ENCODE assay signal across 8 cellular contexts in the genomic region with DNA sequence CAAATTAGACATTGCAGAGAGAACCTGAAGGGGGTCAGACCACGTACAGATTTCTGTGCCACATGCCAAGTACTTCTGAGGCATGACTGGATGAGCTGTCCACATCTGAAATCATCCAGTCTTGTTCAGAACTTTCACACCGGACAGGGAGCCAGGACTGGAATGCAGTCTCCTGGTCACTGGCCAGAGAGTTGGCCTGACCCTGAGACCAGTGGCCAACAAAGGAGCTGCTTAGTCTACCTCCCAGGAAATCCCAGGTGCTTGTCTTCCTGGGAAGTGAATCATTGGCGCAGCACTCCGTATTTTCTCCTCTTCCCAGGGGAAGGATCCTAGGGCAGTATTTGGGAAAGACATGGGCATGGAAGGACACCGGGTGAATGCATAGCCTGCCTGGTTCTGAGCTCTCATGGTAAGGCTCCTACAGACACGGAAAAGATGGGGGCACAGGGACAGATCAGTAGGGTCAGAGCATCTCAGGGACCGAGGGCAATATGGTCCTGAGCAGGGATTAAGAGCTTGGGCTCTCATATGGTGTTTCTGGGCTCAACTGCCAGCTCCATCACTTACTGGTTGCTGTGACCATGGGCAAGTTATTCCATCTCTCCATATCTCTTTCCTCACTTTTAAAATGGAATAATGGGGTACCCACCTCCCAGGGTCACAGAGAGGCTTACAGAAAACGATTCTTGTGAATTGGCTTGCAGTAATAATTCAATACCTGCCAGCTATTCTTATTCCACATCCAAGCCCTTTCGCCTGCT. TPM values are rescaled to one million over a fixed set of nuclear protein-coding genes. Genes with fewer than 3 reads are reported as not detected.
DNase-seq lines count a peak whose midpoint lies in the region; ATAC-seq and TF ChIP-seq lines count a peak whose summit lies in the region.

No MANE protein-coding gene starts in this region.

- peak overlapping the region; percentile 89 for H3K27ac Mint-ChIP-seq in progenitor cell of endocrine pancreas

- DNase-seq in NCI-H2107 treated with DMSO at 0.1 percent for 48 hours (lab: John Stamatoyannopoulos, UW; ENCODE audit: unreplicated experiment), result peak; percentile 22
- no peak for DNase-seq in NCI-H2107 (lab: John Stamatoyannopoulos, UW)
- DNase-seq in SJSA1 (ENCODE audit: low read depth in 1 of 2, low spot score in 2 of 2), result no peak
- peak; percentile 54 for DNase-seq in fibroblast of gingiva (ENCODE audit: low read depth)
- DNase-seq in progenitor cell of endocrine pancreas (ENCODE audit: low spot score, unreplicated experiment), result no peak
- no peak for DNase-seq in DMS53 (lab: John Stamatoyannopoulos, UW)

- H3K4me3 Mint-ChIP-seq in progenitor cell of endocrine pancreas (ENCODE audit: low read depth), result peak overlapping the region; percentile 95

- H3K4me1 ChIP-seq in SJSA1 (replicated peaks), result peaks cover 27% of the 10 kb centered on the region

- H3K9me3 Mint-ChIP-seq in progenitor cell of endocrine pancreas (ENCODE audit: low read depth), result no peaks in the 10 kb centered on the region

- TF ChIP-seq CTCF in progenitor cell of endocrine pancreas (IDR thresholded peaks at IDR 0.05; ENCODE audit: unreplicated experiment), result no peak

- H3K4me3 ChIP-seq in SJSA1, result peak overlapping the region; percentile 50

- no peaks in the 10 kb centered on the region for H3K9me3 ChIP-seq in SJSA1 (replicated peaks)

- ATAC-seq in HG03432 (IDR thresholded peaks at IDR 0.05; ENCODE audit: unreplicated experiment) (no peak), GM18520 (IDR thresholded peaks at IDR 0.05; ENCODE audit: unreplicated experiment) (no peak)

- peaks cover 14% of the 10 kb centered on the region for H3K36me3 ChIP-seq in SJSA1

- peaks cover 50% of the 10 kb centered on the region for H3K4me1 Mint-ChIP-seq in progenitor cell of endocrine pancreas (ENCODE audit: low read depth)

- H3K27me3 Mint-ChIP-seq in progenitor cell of endocrine pancreas, result no peaks in the 10 kb centered on the region

- no peak overlapping the region for H3K27ac ChIP-seq in SJSA1

- H3K27me3 ChIP-seq in SJSA1 (replicated peaks), result peaks cover 4% of the 10 kb centered on the region; the same call in 1 of the 2 replicates

- H3K36me3 Mint-ChIP-seq in progenitor cell of endocrine pancreas (ENCODE audit: insufficient read depth), result peaks cover 13% of the 10 kb centered on the region

RNA-seq across cellular contexts. Expression of gene SCD, which starts 1.3 kb away (rescaled TPM):
- 37.0 and 41.8 TPM in 2 replicates for total RNA-seq in SJSA1 (2014; rRNA removed; shearing (Covaris generic))
- total RNA-seq in progenitor cell of endocrine pancreas, result 281 and 309 TPM in 2 replicates

RNA-seq across cellular contexts. Expression of gene PKD2L1, which starts 15.7 kb away (rescaled TPM):
- not detected in 2 replicates for total RNA-seq in SJSA1 (2014; rRNA removed; shearing (Covaris generic))
- 0.38 TPM in 1 of 2 replicates, not detected in the other for total RNA-seq in progenitor cell of endocrine pancreas

RNA-seq across cellular contexts. Expression of gene BLOC1S2, which starts 59.3 kb away (rescaled TPM):
- total RNA-seq in SJSA1 (2014; rRNA removed; shearing (Covaris generic)), result 34.6 and 47.7 TPM in 2 replicates
- 28.7 and 31.6 TPM in 2 replicates for total RNA-seq in progenitor cell of endocrine pancreas

Comparison
In these comparisons a context has a peak if more than half of its experiments do, and no peak if none do; other contexts are left out.
1. DNase-seq: peak in NCI-H2107 treated with DMSO at 0.1 percent for 48 hours (single experiment) and fibroblast of gingiva (single experiment); none in NCI-H2107 (single experiment), SJSA1 (0 of 2), progenitor cell of endocrine pancreas (single experiment) and DMS53 (single experiment).